12 cellular contexts compared by ENCODE assay signal in genomic region chrX:40496728-40497127, GRCh38.
A peak's percentile ranks its signal among the peaks of the same experiment; 100 is the strongest.
DNase-seq lines count a peak whose midpoint lies in the region; FAIRE-seq and TF ChIP-seq lines count a peak whose summit lies in the region.
"Had no signal": no experiment of that assay in that cellular context is flagged by ENCODE, and none has a peak within 500 bp of the region (broad histone marks: within the 10 kb centered on the region; RNA-seq: fewer than 3 reads in every experiment).

No MANE protein-coding gene starts in this region.

- no peak overlapping the region for H3K4me3 ChIP-seq in BLaER1
- H3K4me3 ChIP-seq: transverse colon had no signal

- H3K9ac ChIP-seq in BLaER1 = no peak overlapping the region

- no peaks in the 10 kb centered on the region for H3K9me3 ChIP-seq in BLaER1
- H3K9me3 ChIP-seq: transverse colon had no signal

- no peak overlapping the region for H3K27ac ChIP-seq in BLaER1
- H3K27ac ChIP-seq: transverse colon had no signal

- DNase-seq in NCI-H1092 (lab: John Stamatoyannopoulos, UW) (peak; percentile 12), dermis blood vessel endothelial cell (peak; percentile 1), myocyte (ENCODE audit: low read depth) (peak; percentile 85), H54 (ENCODE audit: insufficient read length, low spot score) (no peak), iPS-NIHi11 (ENCODE audit: low spot score) (no peak), COLO829 (ENCODE audit: low spot score) (no peak)
- no peak for DNase-seq in activated CD4-positive, alpha-beta T cell treated with anti-CD3 and anti-CD28 coated beads for 4 hours
- DNase-seq: activated CD4-positive, alpha-beta T cell treated with anti-CD3 and anti-CD28 coated beads for 1 hour; NCI-H226; SIG-M5; transverse colon had no signal

- peak overlapping the region; percentile 6; the same call in 1 of the 2 replicates for H3K4me2 ChIP-seq in BLaER1

- peaks cover 30% of the 10 kb centered on the region for H3K4me1 ChIP-seq in BLaER1
- H3K4me1 ChIP-seq: transverse colon had no signal

- no peak for FAIRE-seq in H54 (lab: Jason Lieb, UNC)

- no peak for TF ChIP-seq POLR2A in H54 (IDR thresholded peaks at IDR 0.05; ENCODE audit: low read depth, low read length)

- no peaks in the 10 kb centered on the region for H4K20me1 ChIP-seq in BLaER1

- peaks cover 13% of the 10 kb centered on the region for H3K27me3 ChIP-seq in BLaER1
- H3K27me3 ChIP-seq: transverse colon had no signal

- no peaks in the 10 kb centered on the region for H3K36me3 ChIP-seq in BLaER1
- H3K36me3 ChIP-seq: transverse colon had no signal

Comparison
In these comparisons a context has a peak if more than half of its experiments do, and no peak if none do; other contexts are left out.
1. DNase-seq: peak in NCI-H1092 (single experiment), dermis blood vessel endothelial cell (single experiment) and myocyte (single experiment); none in H54 (single experiment), activated CD4-positive, alpha-beta T cell treated with anti-CD3 and anti-CD28 coated beads for 4 hours (0 of 2), iPS-NIHi11 (single experiment) and COLO829 (single experiment).